Comparison of ENCODE assay signal across 1 cellular context in genomic region chr9:136061405-136061804, GRCh38.
TF ChIP-seq lines count a peak whose summit lies in the region.

No MANE protein-coding gene starts in this region.

TF ChIP-seq in IMR-90, 13 proteins besides CTCF, POLR2A, EP300 and RAD21:
- TF ChIP-seq CEBPB (IDR thresholded peaks at IDR 0.05; ENCODE audit: low read depth, low read length) (no peak), RCOR1 (IDR thresholded peaks at IDR 0.05; ENCODE audit: insufficient replicate concordance, low read length) (no peak), CHD1 (IDR thresholded peaks at IDR 0.05; ENCODE audit: low read depth, low read length) (no peak), MAZ (IDR thresholded peaks at IDR 0.05; ENCODE audit: borderline replicate concordance, low read depth, low read length) (no peak), RFX5 (IDR thresholded peaks at IDR 0.05; ENCODE audit: low read depth, low read length) (no peak), MXI1 (IDR thresholded peaks at IDR 0.05; ENCODE audit: borderline replicate concordance, low read depth, low read length) (no peak), FOS (IDR thresholded peaks at IDR 0.05; ENCODE audit: low read depth, low read length) (no peak), MAFK (IDR thresholded peaks at IDR 0.05; ENCODE audit: low read depth, low read length) (no peak), BHLHE40 (IDR thresholded peaks at IDR 0.05; ENCODE audit: low read depth, low read length) (no peak), NFE2L2 (IDR thresholded peaks at IDR 0.05; ENCODE audit: low read depth, low read length) (no peak)
- TF ChIP-seq, protein P1, sequence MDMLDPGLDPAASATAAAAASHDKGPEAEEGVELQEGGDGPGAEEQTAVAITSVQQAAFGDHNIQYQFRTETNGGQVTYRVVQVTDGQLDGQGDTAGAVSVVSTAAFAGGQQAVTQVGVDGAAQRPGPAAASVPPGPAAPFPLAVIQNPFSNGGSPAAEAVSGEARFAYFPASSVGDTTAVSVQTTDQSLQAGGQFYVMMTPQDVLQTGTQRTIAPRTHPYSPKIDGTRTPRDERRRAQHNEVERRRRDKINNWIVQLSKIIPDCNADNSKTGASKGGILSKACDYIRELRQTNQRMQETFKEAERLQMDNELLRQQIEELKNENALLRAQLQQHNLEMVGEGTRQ (IDR thresholded peaks at IDR 0.05; ENCODE audit: low read depth, low read length) = no peak
- TF ChIP-seq, protein P2, sequence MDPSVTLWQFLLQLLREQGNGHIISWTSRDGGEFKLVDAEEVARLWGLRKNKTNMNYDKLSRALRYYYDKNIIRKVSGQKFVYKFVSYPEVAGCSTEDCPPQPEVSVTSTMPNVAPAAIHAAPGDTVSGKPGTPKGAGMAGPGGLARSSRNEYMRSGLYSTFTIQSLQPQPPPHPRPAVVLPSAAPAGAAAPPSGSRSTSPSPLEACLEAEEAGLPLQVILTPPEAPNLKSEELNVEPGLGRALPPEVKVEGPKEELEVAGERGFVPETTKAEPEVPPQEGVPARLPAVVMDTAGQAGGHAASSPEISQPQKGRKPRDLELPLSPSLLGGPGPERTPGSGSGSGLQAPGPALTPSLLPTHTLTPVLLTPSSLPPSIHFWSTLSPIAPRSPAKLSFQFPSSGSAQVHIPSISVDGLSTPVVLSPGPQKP (IDR thresholded peaks at IDR 0.05; ENCODE audit: borderline replicate concordance, low read depth, low read length) = no peak
